In genomic region chr2:178280261-178280852, GRCh38 we compare ENCODE assay signal across 8 cellular contexts.
DNase-seq lines count a peak whose midpoint lies in the region; ATAC-seq and TF ChIP-seq lines count a peak whose summit lies in the region.

No MANE protein-coding gene starts in this region.

- H3K79me2 ChIP-seq in neural progenitor cell (ENCODE audit: low read depth): no peaks in the 10 kb centered on the region

- POLR2A ChIA-PET in activated CD4-positive, alpha-beta T cell treated with anti-CD3 and anti-CD28 coated beads for 36 hours (lab: Charles Lee): no interaction called here

- no peak overlapping the region for H3K27ac Mint-ChIP-seq in activated CD4-positive, alpha-beta T cell treated with anti-CD3 and anti-CD28 coated beads for 36 hours
- H3K27ac Mint-ChIP-seq in neural progenitor cell: no peak overlapping the region

- no peak overlapping the region for H2AFZ ChIP-seq in neural progenitor cell (replicated peaks)

- no peaks in the 10 kb centered on the region for H3K4me1 Mint-ChIP-seq in activated CD4-positive, alpha-beta T cell treated with anti-CD3 and anti-CD28 coated beads for 36 hours
- H3K4me1 Mint-ChIP-seq in neural progenitor cell: peaks cover 29% of the 10 kb centered on the region

- peaks cover 6% of the 10 kb centered on the region for H3K27me3 Mint-ChIP-seq in activated CD4-positive, alpha-beta T cell treated with anti-CD3 and anti-CD28 coated beads for 36 hours
- H3K27me3 Mint-ChIP-seq in neural progenitor cell (ENCODE audit: insufficient read depth, low read depth): no peaks in the 10 kb centered on the region

- intact Hi-C loops in activated CD4-positive, alpha-beta T cell treated with anti-CD3 and anti-CD28 coated beads for 36 hours (cut with DNase I, micrococcal nuclease): loop anchor here (1.0 to 5.0 kb wide), 2 partner anchors 148 to 168 kb away; partner anchors contain the start of gene RBM45 (in 2 of the 2)
- intact Hi-C loops in esophagus muscularis mucosa (cut with DNase I): loop anchor here (2.0 to 5.0 kb wide), 3 partner anchors 83 to 168 kb away; partner anchors contain the start of gene RBM45

- CTCF ChIA-PET in activated CD4-positive, alpha-beta T cell treated with anti-CD3 and anti-CD28 coated beads for 36 hours (lab: Charles Lee): interaction anchor here (0.7 to 1.1 kb wide), 9 partner anchors 81 to 1720 kb away, joined by 3 to 7 read pairs (median 4); partner anchors contain the start of gene RBM45

- no peak overlapping the region for H3K9ac ChIP-seq in neural progenitor cell

- TF ChIP-seq CTCF in esophagus muscularis mucosa (IDR thresholded peaks at IDR 0.05) (peak; percentile 75 to 90 (median 84)), neural progenitor cell (IDR thresholded peaks at IDR 0.05) (peak; percentile 71)

- H3K9me3 ChIP-seq in esophagus muscularis mucosa (no peaks in the 10 kb centered on the region), neural progenitor cell (ENCODE audit: low read depth) (no peaks in the 10 kb centered on the region)

- ATAC-seq in activated CD4-positive, alpha-beta T cell treated with anti-CD3 and anti-CD28 coated beads for 36 hours: peak; percentile 61
- ATAC-seq in GM21367 (IDR thresholded peaks at IDR 0.05; ENCODE audit: unreplicated experiment) (peak; percentile 79), GM18505 (IDR thresholded peaks at IDR 0.05; ENCODE audit: unreplicated experiment) (no peak)

- TF ChIP-seq EP300 in Ishikawa (IDR thresholded peaks at IDR 0.05; ENCODE audit: borderline replicate concordance) (no peak), esophagus muscularis mucosa (IDR thresholded peaks at IDR 0.05) (no peak)

- H3K36me3 ChIP-seq in esophagus muscularis mucosa (no peaks in the 10 kb centered on the region), neural progenitor cell (no peaks in the 10 kb centered on the region)

- no peak overlapping the region for H3K4me2 ChIP-seq in neural progenitor cell

- H3K4me1 ChIP-seq in esophagus muscularis mucosa: peaks cover 0 to 7% (median 3%) of the 10 kb centered on the region in 4 donors
- peaks cover 28% of the 10 kb centered on the region for H3K4me1 ChIP-seq in neural progenitor cell

- H3K4me3 ChIP-seq in esophagus muscularis mucosa (no peak overlapping the region), neural progenitor cell (no peak overlapping the region)

- TF ChIP-seq POLR2A in esophagus muscularis mucosa (IDR thresholded peaks at IDR 0.05; ENCODE audit: low read depth) (no peak), GM18505 (IDR thresholded peaks at IDR 0.05; ENCODE audit: borderline replicate concordance, extremely low read depth, insufficient read depth, insufficient read length) (no peak)

- no peaks in the 10 kb centered on the region for H3K36me3 Mint-ChIP-seq in activated CD4-positive, alpha-beta T cell treated with anti-CD3 and anti-CD28 coated beads for 36 hours (ENCODE audit: low read depth)
- H3K36me3 Mint-ChIP-seq in neural progenitor cell: no peaks in the 10 kb centered on the region

- no peaks in the 10 kb centered on the region for H4K20me1 ChIP-seq in neural progenitor cell (ENCODE audit: low read depth)

- peaks cover 19% of the 10 kb centered on the region for H3F3A ChIP-seq in neural progenitor cell (ENCODE audit: low read depth)

- H3K27me3 ChIP-seq in esophagus muscularis mucosa (no peaks in the 10 kb centered on the region), neural progenitor cell (no peaks in the 10 kb centered on the region)

- peak; percentile 66 for TF ChIP-seq RAD21 in Ishikawa (IDR thresholded peaks at IDR 0.05; ENCODE audit: low read depth)

- WGBS in esophagus muscularis mucosa: 45% methylated on average over 4 of the region's 4 CpGs

- H3K27ac ChIP-seq in esophagus muscularis mucosa (replicated peaks in 1 of 4) (no peak overlapping the region), neural progenitor cell (no peak overlapping the region)

- H3K4me3 Mint-ChIP-seq in activated CD4-positive, alpha-beta T cell treated with anti-CD3 and anti-CD28 coated beads for 36 hours: no peak overlapping the region
- H3K4me3 Mint-ChIP-seq in neural progenitor cell: no peak overlapping the region

- DNase-seq in activated CD4-positive, alpha-beta T cell treated with anti-CD3 and anti-CD28 coated beads for 36 hours: peak; percentile 45
- no peak for DNase-seq in activated CD4-positive, alpha-beta T cell treated with anti-CD3 and anti-CD28 coated beads, Interleukin-2, amount 50 U/mL, for 4 hours
- DNase-seq in T follicular helper cell (ENCODE audit: low read depth) (peak; percentile 7), esophagus muscularis mucosa (ENCODE audit: extremely low spot score) (no peak), neural progenitor cell (ENCODE audit: low spot score) (peak; percentile 20)

- H3K9me3 Mint-ChIP-seq in activated CD4-positive, alpha-beta T cell treated with anti-CD3 and anti-CD28 coated beads for 36 hours (ENCODE audit: low read depth): no peaks in the 10 kb centered on the region
- no peaks in the 10 kb centered on the region for H3K9me3 Mint-ChIP-seq in neural progenitor cell

TF ChIP-seq in Ishikawa, 13 proteins besides CTCF, POLR2A, EP300 and RAD21:
- no peak for TF ChIP-seq FOXM1 (IDR thresholded peaks at IDR 0.05; ENCODE audit: borderline replicate concordance, low read depth)
- TF ChIP-seq MAX (IDR thresholded peaks at IDR 0.05): no peak
- TF ChIP-seq CREB1 (IDR thresholded peaks at IDR 0.05; ENCODE audit: low read depth): no peak
- TF ChIP-seq EGR1 (IDR thresholded peaks at IDR 0.05): no peak
- TF ChIP-seq REST (IDR thresholded peaks at IDR 0.05; ENCODE audit: low read depth): no peak
- no peak for TF ChIP-seq CEBPB (IDR thresholded peaks at IDR 0.05)
- no peak for TF ChIP-seq YY1 (IDR thresholded peaks at IDR 0.05; ENCODE audit: low read depth)
- TF ChIP-seq TCF12 (IDR thresholded peaks at IDR 0.05; ENCODE audit: low read depth): no peak
- no peak for TF ChIP-seq TAF1 (IDR thresholded peaks at IDR 0.05; ENCODE audit: low read depth)
- no peak for TF ChIP-seq USF1 (IDR thresholded peaks at IDR 0.05)
- no peak for TF ChIP-seq NFIC (IDR thresholded peaks at IDR 0.05)
- no peak for TF ChIP-seq ZBTB7A (IDR thresholded peaks at IDR 0.05; ENCODE audit: low read depth)
- no peak for TF ChIP-seq TEAD4 (IDR thresholded peaks at IDR 0.05)

Comparison
In these comparisons a context has a peak if more than half of its experiments do, and no peak if none do; other contexts are left out.
1. DNase-seq: peak in activated CD4-positive, alpha-beta T cell treated with anti-CD3 and anti-CD28 coated beads for 36 hours (single experiment), T follicular helper cell (single experiment) and neural progenitor cell (single experiment); none in activated CD4-positive, alpha-beta T cell treated with anti-CD3 and anti-CD28 coated beads, Interleukin-2, amount 50 U/mL, for 4 hours (0 of 2) and esophagus muscularis mucosa (single experiment).